ENCODE assay signal across 8 cellular contexts in the genomic region with DNA sequence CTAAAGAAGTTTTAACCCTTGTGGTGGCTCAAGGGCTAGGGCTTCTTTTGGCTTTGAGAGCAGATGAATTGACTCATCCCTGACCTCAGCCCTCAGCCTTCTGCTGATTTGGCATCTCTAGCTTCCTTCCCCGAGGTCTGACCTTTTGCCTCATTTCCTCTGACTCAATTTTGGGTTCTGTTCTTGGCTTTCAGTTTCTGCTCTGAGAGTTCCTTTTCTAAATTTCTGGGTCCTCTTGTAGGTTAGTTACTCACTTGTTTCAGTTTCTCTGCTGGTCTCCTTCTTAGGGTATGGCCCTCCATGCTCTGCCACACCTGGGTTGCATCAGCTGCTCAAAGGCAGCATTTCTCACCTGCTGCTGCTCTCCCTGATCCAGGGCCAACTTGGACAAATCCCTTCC. TPM values are rescaled to one million over a fixed set of nuclear protein-coding genes. Genes with fewer than 3 reads are reported as not detected.
DNase-seq lines count a peak whose midpoint lies in the region; ATAC-seq, FAIRE-seq and TF ChIP-seq lines count a peak whose summit lies in the region.

No MANE protein-coding gene starts in this region.

- H2BK12ac ChIP-seq in mesenchymal stem cell (ENCODE audit: low read length in 2 of 2) = peak overlapping the region; percentile 97 to 98

- H3K9me1 ChIP-seq in K562 (ENCODE audit: control insufficient read depth, insufficient read depth, low read length) = no peaks in the 10 kb centered on the region

- peak; percentile 83 for FAIRE-seq in K562 (lab: Jason Lieb, UNC)

- peak overlapping the region in 1 of 2 experiments; percentile 82 for H3K4ac ChIP-seq in mesenchymal stem cell (ENCODE audit: low read depth in 1 of 2, low read length in 2 of 2)

- peak overlapping the region; percentile 54 for H2BK15ac ChIP-seq in mesenchymal stem cell (ENCODE audit: low read depth, poor library complexity, severe bottlenecking)

- H2AFZ ChIP-seq in K562 (ENCODE audit: low read depth, low read length) = peak overlapping the region; percentile 7
- peak overlapping the region; percentile 69 for H2AFZ ChIP-seq in mesenchymal stem cell (ENCODE audit: low read depth, low read length)

- H4K8ac ChIP-seq in mesenchymal stem cell (ENCODE audit: low read length) = peak overlapping the region; percentile 93

- no peaks in the 10 kb centered on the region for H4K20me1 ChIP-seq in K562 (replicated peaks; ENCODE audit: control insufficient read depth, insufficient read depth, low read length)

- intact Hi-C loops in K562 (cut with micrococcal nuclease) = loop anchor here (5.0 kb wide), 1 partner anchor 135 kb away; no protein-coding TSS in a partner anchor
- intact Hi-C loops in aorta (cut with DNase I) = no loop called here

- no peaks in the 10 kb centered on the region for H3K4me1 ChIP-seq in CD4-positive, CD25-positive, alpha-beta regulatory T cell (ENCODE audit: control insufficient read depth, insufficient read depth, low read length, poor library complexity, severe bottlenecking)
- H3K4me1 ChIP-seq in K562 (replicated peaks in 1 of 2; ENCODE audit: control insufficient read depth in 2 of 2, insufficient read depth in 2 of 2, low read length in 2 of 2) (0 out of 5 replicates have a peak, but pooled peaks cover 0 to 3% of the 10 kb centered on the region in 2 experiments), mesenchymal stem cell (ENCODE audit: control insufficient read depth, insufficient read depth, low read depth, low read length) (peaks cover 4% of the 10 kb centered on the region), aorta (ENCODE audit: control insufficient read depth in 1 of 2, insufficient read depth in 2 of 2, low read length in 2 of 2) (no peaks in the 10 kb centered on the region)

- H3K4me3 ChIP-seq in CD4-positive, CD25-positive, alpha-beta regulatory T cell (ENCODE audit: low read depth, low read length) = peak overlapping the region; percentile 5
- H3K4me3 ChIP-seq in K562 (no peak overlapping the region), mesenchymal stem cell (ENCODE audit: insufficient read depth in 1 of 2, low read depth in 1 of 2, low read length in 2 of 2) (peak overlapping the region in 1 of 2 experiments; percentile 69), aorta (ENCODE audit: low read length in 2 of 2) (no peak overlapping the region)

- ATAC-seq in CD4-positive, CD25-positive, alpha-beta regulatory T cell (ENCODE audit: low read depth in 2 of 2) = peak; percentile 70
- ATAC-seq in GM19328 (IDR thresholded peaks at IDR 0.05; ENCODE audit: unreplicated experiment) (peak; percentile 99), HG03159 (IDR thresholded peaks at IDR 0.05; ENCODE audit: unreplicated experiment) (peak; percentile 99), K562 (peak; percentile 90), aorta (ENCODE audit: low FRiP score) (peak; percentile 67)

- BruUV-seq in K562 (replicated peaks; lab: Mats Ljungman, UMichigan) = no TSS peak

- peaks cover 6% of the 10 kb centered on the region for H3K27me3 Mint-ChIP-seq in CD4-positive, CD25-positive, alpha-beta regulatory T cell

- no peak overlapping the region for H3K23ac ChIP-seq in mesenchymal stem cell (ENCODE audit: low read length in 2 of 2)

- no peak overlapping the region for H3K27ac ChIP-seq in CD4-positive, CD25-positive, alpha-beta regulatory T cell (ENCODE audit: insufficient read depth, low read length, poor library complexity, severe bottlenecking)
- H3K27ac ChIP-seq in K562 (ENCODE audit: extremely low read depth, low read depth, low read length) (no peak overlapping the region), mesenchymal stem cell (ENCODE audit: low read length, poor library complexity, severe bottlenecking) (peak overlapping the region; percentile 72), aorta (ENCODE audit: low read depth in 1 of 2, low read length in 2 of 2) (no peak overlapping the region)

- no peak for TF ChIP-seq RAD21 in K562 (CRISPR knock-in tag; conservative IDR thresholded peaks at IDR 0.05 in 1 of 2, IDR thresholded peaks at IDR 0.05 in 1 of 2)

- H3K9me3 ChIP-seq in CD4-positive, CD25-positive, alpha-beta regulatory T cell (ENCODE audit: control insufficient read depth in 2 of 2, low read length in 2 of 2) = no peaks in the 10 kb centered on the region
- H3K9me3 ChIP-seq in K562 (replicated peaks; ENCODE audit: control insufficient read depth, insufficient read depth, low read depth, low read length) (no peaks in the 10 kb centered on the region), mesenchymal stem cell (ENCODE audit: control insufficient read depth, low read length) (no peaks in the 10 kb centered on the region), aorta (ENCODE audit: control insufficient read depth, low read length) (peaks cover 1% of the 10 kb centered on the region)

- TF ChIP-seq CTCF in K562 (IDR thresholded peaks at IDR 0.05 in 2 of 3, conservative IDR thresholded peaks at IDR 0.05 in 1 of 3; ENCODE audit: insufficient read depth in 2 of 3, low read depth in 1 of 3, low read length in 3 of 3) = no peak

- H3K4me3 Mint-ChIP-seq in CD4-positive, CD25-positive, alpha-beta regulatory T cell = peak overlapping the region in 2 of 4 donors; percentile 7 to 33

- in situ Hi-C loops in K562 (cut with MboI) = no loop called here

- H3K79me1 ChIP-seq in mesenchymal stem cell (replicated peaks; ENCODE audit: low read length, poor library complexity, severe bottlenecking) = no peaks in the 10 kb centered on the region

- peaks cover 0 to 3% (median 0%) of the 10 kb centered on the region in 7 donors for H3K9me3 Mint-ChIP-seq in CD4-positive, CD25-positive, alpha-beta regulatory T cell

- H3K36me3 Mint-ChIP-seq in CD4-positive, CD25-positive, alpha-beta regulatory T cell = no peaks in the 10 kb centered on the region

- TF ChIP-seq EP300 in K562 (IDR thresholded peaks at IDR 0.05; ENCODE audit: low read length) = no peak

- H3K79me2 ChIP-seq in K562 (ENCODE audit: control insufficient read depth, insufficient read depth, low read length) = no peaks in the 10 kb centered on the region

- H3K14ac ChIP-seq in mesenchymal stem cell (ENCODE audit: low read length in 2 of 2) = peak overlapping the region in 1 of 2 experiments; percentile 76

- no peak overlapping the region for H3K9ac ChIP-seq in K562 (ENCODE audit: insufficient read depth in 1 of 2, low read depth in 2 of 2, low read length in 2 of 2)
- H3K9ac ChIP-seq in mesenchymal stem cell (ENCODE audit: low read length) = peak overlapping the region; percentile 89

- H2BK120ac ChIP-seq in mesenchymal stem cell (ENCODE audit: low read depth, low read length) = no peak overlapping the region

- WGBS in K562 (ENCODE audit: insufficient coverage, low coverage, missing lambda C conversion rate) = 0% methylated on average over 1 of the region's 1 CpG
- 0% methylated on average over 1 of the region's 1 CpG for WGBS in mesenchymal stem cell
- WGBS in aorta, 2 donors = 23 to 40% methylated on average over 1 of the region's 1 CpG

- peak overlapping the region in 2 of 3 donors; percentile 6 to 63 for H3K27ac Mint-ChIP-seq in CD4-positive, CD25-positive, alpha-beta regulatory T cell

- H4K91ac ChIP-seq in mesenchymal stem cell (ENCODE audit: low read length) = no peak overlapping the region

- H2BK5ac ChIP-seq in mesenchymal stem cell (ENCODE audit: low read depth, low read length, poor library complexity, severe bottlenecking) = no peak overlapping the region

- H3K4me1 Mint-ChIP-seq in CD4-positive, CD25-positive, alpha-beta regulatory T cell = peaks cover 3 to 17% (median 11%) of the 10 kb centered on the region in 4 donors

- no peak overlapping the region for H2AK5ac ChIP-seq in mesenchymal stem cell (ENCODE audit: low read length, severe bottlenecking)

- TF ChIP-seq POLR2A in K562 (conservative IDR thresholded peaks at IDR 0.05) = no peak

- H3K36me3 ChIP-seq in CD4-positive, CD25-positive, alpha-beta regulatory T cell (ENCODE audit: control insufficient read depth, insufficient read depth, low read length) = no peaks in the 10 kb centered on the region
- H3K36me3 ChIP-seq in K562 (ENCODE audit: control insufficient read depth, insufficient read depth, low read length) = no peaks in the 10 kb centered on the region
- no peaks in the 10 kb centered on the region for H3K36me3 ChIP-seq in mesenchymal stem cell (ENCODE audit: control insufficient read depth in 1 of 2, insufficient read depth in 2 of 2, low read depth in 1 of 2, low read length in 2 of 2)
- H3K36me3 ChIP-seq in aorta (ENCODE audit: control insufficient read depth in 1 of 2, insufficient read depth in 2 of 2, low read length in 1 of 2) = no peaks in the 10 kb centered on the region

- 0 out of 2 replicates have a peak overlapping the region, but pooled peaks have one; percentile 1 for H3K4me2 ChIP-seq in K562 (ENCODE audit: insufficient read depth, low read length)
- no peak overlapping the region for H3K4me2 ChIP-seq in mesenchymal stem cell (ENCODE audit: low read length, poor library complexity, severe bottlenecking)

- POLR2A ChIA-PET in K562 (lab: Yijun Ruan, JAX) = interaction anchor here (0.5 to 1.4 kb wide), 2 partner anchors 10 to 907 kb away, joined by 3 to 5 read pairs; no protein-coding TSS in a partner anchor

- no peaks in the 10 kb centered on the region for H3K27me3 ChIP-seq in CD4-positive, CD25-positive, alpha-beta regulatory T cell (ENCODE audit: control insufficient read depth, insufficient read depth, low read length)
- H3K27me3 ChIP-seq in K562 (ENCODE audit: control insufficient read depth in 2 of 2, insufficient read depth in 2 of 2, low read length in 2 of 2) (no peaks in the 10 kb centered on the region), mesenchymal stem cell (ENCODE audit: control insufficient read depth in 1 of 2, insufficient read depth in 1 of 2, low read length in 2 of 2) (no peaks in the 10 kb centered on the region), aorta (ENCODE audit: control insufficient read depth in 1 of 2, insufficient read depth in 2 of 2, low read length in 1 of 2) (no peaks in the 10 kb centered on the region)

- DNase-seq in CD4-positive, CD25-positive, alpha-beta regulatory T cell = peak in 2 of 3 donors; percentile 5 to 85
- DNase-seq in RKO (ENCODE audit: low spot score) (peak; percentile 92), K562 (ENCODE audit: extremely low read depth in 1 of 4, low spot score in 3 of 4) (peak in 2 of 4 experiments; percentile 20 to 42), mesenchymal stem cell (peak; percentile 87), aorta (peak in 1 of 2 donors; percentile 58), DMS79 (lab: John Stamatoyannopoulos, UW) (no peak)

- CTCF ChIA-PET in K562 (lab: Yijun Ruan, JAX; ENCODE audit: low intra/inter-chr PET ratio) = no interaction called here

- peak overlapping the region in 1 of 2 experiments; percentile 87 for H3K18ac ChIP-seq in mesenchymal stem cell (ENCODE audit: low read depth in 1 of 2, low read length in 2 of 2)

RNA-seq across cellular contexts. Expression of gene PDE4B, which starts 19.4 kb away (rescaled TPM):
- 200 TPM for total RNA-seq in CD4-positive, CD25-positive, alpha-beta regulatory T cell
- polyA plus RNA-seq in CD4-positive, CD25-positive, alpha-beta regulatory T cell = 10 to 100 TPM; 63.9 to 77.4 (median 73.4) TPM
- total RNA-seq in K562 (2011; cell fraction: chromatin; rRNA removed; ENCODE audit: low replicate concordance) = 1.0 TPM in 1 of 2 replicates, not detected in the other
- not detected in 2 replicates for total RNA-seq in K562 (2011; cell fraction: nucleolus; rRNA removed)
- total RNA-seq in K562 (2011; cell fraction: nucleoplasm; rRNA removed) = not detected in 2 replicates
- total RNA-seq in K562 (2014; rRNA removed) = not detected in 2 replicates
- not detected in 2 replicates for total RNA-seq in K562 (2014; rRNA removed; fragmentation: Illumina TruSeq; extraction: Trizol)
- not detected in 2 replicates for total RNA-seq in K562 (2015; rRNA removed; fragmentation: Illumina TruSeq; extraction: Trizol)
- 0.07 and 0.09 TPM in 2 replicates for total RNA-seq in K562 (2021)
- not detected in 2 replicates for polyA plus RNA-seq in K562 (2011; rRNA removed)
- polyA plus RNA-seq in K562 (2011; cell fraction: cytosol; rRNA removed) = not detected in 2 replicates
- polyA plus RNA-seq in K562 (2011; cell fraction: nucleus; rRNA removed) = not detected in 2 replicates
- not detected in 2 replicates for polyA plus RNA-seq in K562 (2012)
- polyA plus RNA-seq in K562 (2014; fragmentation: Illumina TruSeq; extraction: Trizol) = not detected in 2 replicates
- polyA plus RNA-seq in K562 (2014; fragmentation: Nextera tagmentation; extraction: Ambion mirVana) = not detected
- not detected in 2 replicates for polyA plus RNA-seq in K562 (2014; rRNA removed)
- polyA minus RNA-seq in K562 (2011; rRNA and poly(A)+ RNA removed) = not detected in 2 replicates
- polyA minus RNA-seq in K562 (2011; cell fraction: cytosol; rRNA and poly(A)+ RNA removed) = not detected in 2 replicates
- polyA minus RNA-seq in K562 (2011; cell fraction: nucleus; rRNA and poly(A)+ RNA removed) = not detected in 2 replicates
- polyA plus RNA-seq in mesenchymal stem cell (2013, experiment 1 of 2) = 3.6 TPM
- polyA plus RNA-seq in mesenchymal stem cell (2013, experiment 2 of 2) = 3.5 TPM
- total RNA-seq in aorta = 10 to 100 TPM; 16.8 to 24.5 TPM
- polyA plus RNA-seq in aorta = 1 to 10 TPM; 4.8 to 8.2 TPM

Comparison
In these comparisons a context has a peak if more than half of its experiments do, and no peak if none do; other contexts are left out.
1. RNA of gene PDE4B, which starts 19.4 kb away (total RNA-seq): 200 TPM in CD4-positive, CD25-positive, alpha-beta regulatory T cell (single experiment) and 16.8 to 24.5 TPM in aorta; 0.07 to 1.0 TPM in K562; every median in the first group is over 4 times any median in the second.
2. Peak in every context shown above with its lines, with median percentiles within 50 percentile points of each other: ATAC-seq.